Comparison of ENCODE assay signal across 8 cellular contexts in the genomic region with DNA sequence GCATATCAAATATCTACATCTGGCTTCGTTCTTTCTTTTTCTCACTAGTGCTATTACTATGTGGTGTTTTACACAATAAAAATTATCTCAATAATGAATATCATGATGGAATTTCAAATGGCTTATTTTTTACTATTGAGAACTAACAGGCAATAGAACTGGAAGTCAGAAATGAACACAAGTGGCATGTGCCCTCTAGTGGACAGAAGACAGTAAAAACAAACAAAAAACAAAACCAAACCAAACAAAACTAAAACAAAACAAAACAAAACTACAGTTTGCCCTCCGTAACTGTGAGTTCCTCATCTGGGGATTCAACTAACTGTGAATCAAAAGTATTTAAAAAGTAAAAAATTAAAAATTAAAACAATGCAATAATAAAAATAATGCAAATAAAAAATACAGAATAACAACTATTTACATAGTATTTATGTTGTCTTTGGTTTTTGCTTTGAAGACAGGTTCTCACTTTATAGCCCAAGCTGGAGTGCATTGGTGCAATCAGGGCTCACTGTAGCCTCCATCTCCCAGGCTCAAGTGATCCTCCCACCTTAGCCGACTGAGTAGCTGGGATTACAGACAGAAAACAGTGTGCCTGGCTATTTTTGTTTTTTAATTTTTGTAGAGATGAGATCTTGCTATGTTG.
DNase-seq lines count a peak whose midpoint lies in the region; ATAC-seq and TF ChIP-seq lines count a peak whose summit lies in the region.

No MANE protein-coding gene starts in this region.

- TF ChIP-seq CTCF in BE2C (IDR thresholded peaks at IDR 0.05; ENCODE audit: low read depth, low read length) (peak; percentile 75), PC-9 (conservative IDR thresholded peaks at IDR 0.05) (peak; percentile 75)

- peak overlapping the region; percentile 60; the same call in 1 of the 2 replicates for H2AFZ ChIP-seq in PC-9

- no peak overlapping the region for H3K27ac ChIP-seq in PC-9

- CTCF ChIA-PET in PC-9 (lab: Charles Lee), result no interaction called here

- no peaks in the 10 kb centered on the region for H3F3A ChIP-seq in PC-9 (ENCODE audit: insufficient read depth, low read depth)

- H3K27me3 ChIP-seq in BE2C, result no peaks in the 10 kb centered on the region
- no peaks in the 10 kb centered on the region for H3K27me3 ChIP-seq in PC-9 (ENCODE audit: insufficient read depth, low read depth)

- peak; percentile 83 for ATAC-seq in GM19043 (IDR thresholded peaks at IDR 0.05; ENCODE audit: low read depth, unreplicated experiment)
- ATAC-seq in HG03095 (IDR thresholded peaks at IDR 0.05; ENCODE audit: unreplicated experiment), result peak; percentile 94

- no peaks in the 10 kb centered on the region for H3K9me2 ChIP-seq in PC-9 (ENCODE audit: insufficient read depth)

- H3K4me1 ChIP-seq in BE2C (no peaks in the 10 kb centered on the region), PC-9 (replicated peaks; ENCODE audit: insufficient read depth) (no peaks in the 10 kb centered on the region)

- H3K4me2 ChIP-seq in PC-9, result peak overlapping the region; percentile 34

- intact Hi-C loops in PC-9 (cut with micrococcal nuclease; ENCODE audit: unreplicated experiment), result loop anchor here (2.0 to 10.0 kb wide), 3 partner anchors 271 to 711 kb away; no protein-coding TSS in a partner anchor

- POLR2A ChIA-PET in PC-9 (lab: Charles Lee; ENCODE audit: unreplicated experiment), result no interaction called here

- no TSS peak for BruUV-seq in PC-9 (replicated peaks; lab: Mats Ljungman, UMichigan)

- DNase-seq in BE2C (no peak), PC-9 (no peak), glomerular visceral epithelial cell (ENCODE audit: extremely low spot score) (peak; percentile 22), NCI-H2196 treated with DMSO at 0.1 percent for 48 hours (lab: John Stamatoyannopoulos, UW; ENCODE audit: unreplicated experiment) (no peak)
- no peak for DNase-seq in activated naive CD4-positive, alpha-beta T cell treated with anti-CD3 and anti-CD28 coated beads, Interleukin-2, amount 50 U/mL, for 16 hours
- DNase-seq in effector CD4-positive, alpha-beta T cell, result no peak

- no peaks in the 10 kb centered on the region for H4K20me1 ChIP-seq in PC-9 (ENCODE audit: insufficient read depth)

- H3K9me3 ChIP-seq in BE2C, result no peaks in the 10 kb centered on the region
- H3K9me3 ChIP-seq in PC-9 (ENCODE audit: insufficient read depth, low read depth), result no peaks in the 10 kb centered on the region

- H3K4me3 ChIP-seq in BE2C (ENCODE audit: low read depth, low read length) (no peak overlapping the region), PC-9 (no peak overlapping the region)

- no peaks in the 10 kb centered on the region for H3K36me3 ChIP-seq in BE2C
- no peaks in the 10 kb centered on the region for H3K36me3 ChIP-seq in PC-9 (ENCODE audit: low read depth)

- H3K79me2 ChIP-seq in PC-9 (ENCODE audit: low read depth), result no peaks in the 10 kb centered on the region
